Comparison of ENCODE assay signal across 8 cellular contexts in the genomic region with DNA sequence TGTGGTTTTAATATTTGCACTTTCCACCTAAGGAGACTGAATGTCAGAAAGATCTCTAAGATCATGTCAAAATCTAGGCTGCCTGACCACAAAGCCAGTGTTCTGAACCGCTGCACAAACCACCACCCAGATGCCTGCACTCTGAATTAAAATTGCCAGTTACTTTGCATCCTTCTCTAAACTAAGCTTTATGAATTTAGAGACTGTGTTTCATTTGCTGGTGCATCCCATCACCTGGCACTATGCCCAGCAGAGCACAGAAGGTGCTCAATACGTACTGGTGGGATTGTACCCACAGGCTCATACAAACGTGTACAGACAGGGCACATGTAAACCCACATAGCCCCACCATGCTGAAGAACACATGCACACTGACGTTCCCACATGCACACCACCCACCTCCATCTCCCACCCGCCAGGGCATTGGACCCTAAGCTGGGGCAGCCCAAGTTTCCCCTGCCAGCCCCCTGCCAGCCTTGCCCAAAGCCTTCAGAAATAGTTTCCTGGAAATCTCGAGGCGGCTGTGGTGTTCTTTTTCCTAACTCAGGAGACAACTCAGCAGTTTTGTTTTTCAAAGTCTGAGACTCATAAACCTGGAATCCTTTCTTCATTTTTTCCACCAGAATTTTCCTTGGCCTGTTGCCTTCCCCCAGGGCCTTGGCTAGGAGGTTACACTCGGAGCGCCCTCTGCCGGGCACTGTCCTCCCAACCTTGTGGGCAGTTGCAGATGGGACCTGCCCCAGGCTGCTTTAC. TPM values are rescaled to one million over a fixed set of nuclear protein-coding genes. Genes with fewer than 3 reads are reported as not detected.
DNase-seq lines count a peak whose midpoint lies in the region; ATAC-seq and TF ChIP-seq lines count a peak whose summit lies in the region.

No MANE protein-coding gene starts in this region.

- DNase-seq in AML-193 (lab: John Stamatoyannopoulos, UW): peak; percentile 71 to 81
- peak; percentile 94 to 98 (median 94) for DNase-seq in Peyer's patch
- peak; percentile 91 for DNase-seq in activated T-cell treated with anti-CD3 and anti-CD28 coated beads, Interleukin-2, amount 50 U/mL, for 72 hours
- peak; percentile 99 for DNase-seq in esophagus muscularis mucosa (ENCODE audit: extremely low spot score)
- DNase-seq in naive thymus-derived CD4-positive, alpha-beta T cell: peak; percentile 71 to 89 (median 82)
- DNase-seq in stimulated activated effector memory CD8-positive, alpha-beta T cell treated with anti-CD3 and anti-CD28 coated beads, Interleukin-12 subunit alpha, Interleukin-12 subunit beta, amount 100 ng/mL, for 72 hours (ENCODE audit: low spot score in 2 of 2): peak; percentile 90 to 94

- peak overlapping the region; percentile 74 for H3K27ac ChIP-seq in KMS-11
- H3K27ac ChIP-seq in Peyer's patch: peak overlapping the region; percentile 60 to 79 (median 75)
- H3K27ac ChIP-seq in esophagus muscularis mucosa (replicated peaks in 1 of 4): peak overlapping the region; percentile 87 to 91 (median 90)
- peak overlapping the region; percentile 97 for H3K27ac ChIP-seq in naive thymus-derived CD4-positive, alpha-beta T cell (ENCODE audit: low read depth, low read length)

- H3K27me3 ChIP-seq in KMS-11 (ENCODE audit: insufficient read depth, low read depth) (no peaks in the 10 kb centered on the region), Peyer's patch (no peaks in the 10 kb centered on the region), esophagus muscularis mucosa (no peaks in the 10 kb centered on the region)
- no peaks in the 10 kb centered on the region for H3K27me3 ChIP-seq in naive thymus-derived CD4-positive, alpha-beta T cell (ENCODE audit: control insufficient read depth in 2 of 2, insufficient read depth in 2 of 2, low read length in 2 of 2)

- peak overlapping the region; percentile 44; the same call in 1 of the 2 replicates for H2AFZ ChIP-seq in KMS-11 (ENCODE audit: low read depth)

- H3K9me3 ChIP-seq in Peyer's patch (no peaks in the 10 kb centered on the region), esophagus muscularis mucosa (no peaks in the 10 kb centered on the region)
- H3K9me3 ChIP-seq in naive thymus-derived CD4-positive, alpha-beta T cell (ENCODE audit: control insufficient read depth in 2 of 3, low read length in 3 of 3): no peaks in the 10 kb centered on the region

- peak; percentile 35 for ATAC-seq in GM19324 (IDR thresholded peaks at IDR 0.05; ENCODE audit: low FRiP score, unreplicated experiment)
- ATAC-seq in activated T-cell treated with anti-CD3 and anti-CD28 coated beads, Interleukin-2, amount 50 U/mL, for 72 hours (replicated peaks in 1 of 2): peak; percentile 69 to 75
- ATAC-seq in naive thymus-derived CD4-positive, alpha-beta T cell: peak; percentile 85
- ATAC-seq in stimulated activated effector memory CD8-positive, alpha-beta T cell treated with anti-CD3 and anti-CD28 coated beads, Interleukin-12 subunit alpha, Interleukin-12 subunit beta, amount 100 ng/mL, for 72 hours: peak; percentile 83

- H3K36me3 ChIP-seq in KMS-11 (ENCODE audit: insufficient read depth) (no peaks in the 10 kb centered on the region), Peyer's patch (no peaks in the 10 kb centered on the region), esophagus muscularis mucosa (no peaks in the 10 kb centered on the region)
- no peaks in the 10 kb centered on the region for H3K36me3 ChIP-seq in naive thymus-derived CD4-positive, alpha-beta T cell (ENCODE audit: control insufficient read depth in 2 of 3, insufficient read depth in 3 of 3, low read length in 3 of 3)

- H3K4me2 ChIP-seq in KMS-11: peak overlapping the region; percentile 77

- TF ChIP-seq EP300 in esophagus muscularis mucosa (IDR thresholded peaks at IDR 0.05): no peak

- H3K79me2 ChIP-seq in KMS-11 (ENCODE audit: insufficient read depth, low read depth): no peaks in the 10 kb centered on the region

- no peak for TF ChIP-seq POLR2A in Peyer's patch (IDR thresholded peaks at IDR 0.05)
- no peak for TF ChIP-seq POLR2A in esophagus muscularis mucosa (IDR thresholded peaks at IDR 0.05; ENCODE audit: low read depth)

- POLR2A ChIA-PET in naive thymus-derived CD4-positive, alpha-beta T cell (lab: Charles Lee): interaction anchor here (0.8 to 44.3 kb wide), 10 partner anchors 9 to 180 kb away, joined by 3 to 2417 read pairs (median 9); a partner anchor contains a TSS

- H3K36me3 Mint-ChIP-seq in activated T-cell treated with anti-CD3 and anti-CD28 coated beads, Interleukin-2, amount 50 U/mL, for 72 hours (ENCODE audit: insufficient read depth in 2 of 2): no peaks in the 10 kb centered on the region
- peaks cover 0 to 2% (median 0%) of the 10 kb centered on the region in 5 donors for H3K36me3 Mint-ChIP-seq in naive thymus-derived CD4-positive, alpha-beta T cell
- H3K36me3 Mint-ChIP-seq in stimulated activated effector memory CD8-positive, alpha-beta T cell treated with anti-CD3 and anti-CD28 coated beads, Interleukin-12 subunit alpha, Interleukin-12 subunit beta, amount 100 ng/mL, for 72 hours: peaks cover 11% of the 10 kb centered on the region

- peak overlapping the region; percentile 93 for H3K27ac Mint-ChIP-seq in activated T-cell treated with anti-CD3 and anti-CD28 coated beads, Interleukin-2, amount 50 U/mL, for 72 hours
- H3K27ac Mint-ChIP-seq in naive thymus-derived CD4-positive, alpha-beta T cell: peak overlapping the region; percentile 88 to 100 (median 98)
- peak overlapping the region; percentile 100 for H3K27ac Mint-ChIP-seq in stimulated activated effector memory CD8-positive, alpha-beta T cell treated with anti-CD3 and anti-CD28 coated beads, Interleukin-12 subunit alpha, Interleukin-12 subunit beta, amount 100 ng/mL, for 72 hours

- H3K4me3 ChIP-seq in KMS-11 (IDR thresholded peaks at IDR 0.05; ENCODE audit: insufficient read depth, low read depth, low read length): no peak overlapping the region
- no peak overlapping the region for H3K4me3 ChIP-seq in Peyer's patch
- peak overlapping the region; percentile 32 to 44 (median 37) for H3K4me3 ChIP-seq in esophagus muscularis mucosa
- peak overlapping the region; percentile 21 for H3K4me3 ChIP-seq in naive thymus-derived CD4-positive, alpha-beta T cell (ENCODE audit: low read length)

- peak overlapping the region; percentile 67 to 84 for H3K4me3 Mint-ChIP-seq in activated T-cell treated with anti-CD3 and anti-CD28 coated beads, Interleukin-2, amount 50 U/mL, for 72 hours
- H3K4me3 Mint-ChIP-seq in naive thymus-derived CD4-positive, alpha-beta T cell: peak overlapping the region; percentile 33 to 77 (median 62)
- peak overlapping the region; percentile 48 for H3K4me3 Mint-ChIP-seq in stimulated activated effector memory CD8-positive, alpha-beta T cell treated with anti-CD3 and anti-CD28 coated beads, Interleukin-12 subunit alpha, Interleukin-12 subunit beta, amount 100 ng/mL, for 72 hours

- H3K27me3 Mint-ChIP-seq in activated T-cell treated with anti-CD3 and anti-CD28 coated beads, Interleukin-2, amount 50 U/mL, for 72 hours (ENCODE audit: low read depth): no peaks in the 10 kb centered on the region
- H3K27me3 Mint-ChIP-seq in naive thymus-derived CD4-positive, alpha-beta T cell: peaks cover 0 to 2% (median 0%) of the 10 kb centered on the region in 5 donors

- 6% methylated on average over 9 of the region's 10 CpGs for WGBS in esophagus muscularis mucosa

- peaks cover 62% of the 10 kb centered on the region for H3K4me1 Mint-ChIP-seq in activated T-cell treated with anti-CD3 and anti-CD28 coated beads, Interleukin-2, amount 50 U/mL, for 72 hours (ENCODE audit: low read depth)
- H3K4me1 Mint-ChIP-seq in naive thymus-derived CD4-positive, alpha-beta T cell: peaks cover 31 to 71% (median 63%) of the 10 kb centered on the region in 7 donors
- peaks cover 66% of the 10 kb centered on the region for H3K4me1 Mint-ChIP-seq in stimulated activated effector memory CD8-positive, alpha-beta T cell treated with anti-CD3 and anti-CD28 coated beads, Interleukin-12 subunit alpha, Interleukin-12 subunit beta, amount 100 ng/mL, for 72 hours

- no peaks in the 10 kb centered on the region for H4K20me1 ChIP-seq in KMS-11 (ENCODE audit: insufficient read depth)

- H3K4me1 ChIP-seq in KMS-11 (ENCODE audit: low read depth, poor library complexity, severe bottlenecking) (peaks cover 66% of the 10 kb centered on the region), Peyer's patch (peaks cover 7 to 47% (median 29%) of the 10 kb centered on the region in 4 donors), esophagus muscularis mucosa (peaks cover 40 to 90% (median 76%) of the 10 kb centered on the region in 4 donors)
- H3K4me1 ChIP-seq in naive thymus-derived CD4-positive, alpha-beta T cell (ENCODE audit: control insufficient read depth in 2 of 2, insufficient read depth in 2 of 2, low read length in 2 of 2): peaks cover 61% of the 10 kb centered on the region in 2 donors

- H3K9ac ChIP-seq in KMS-11: peak overlapping the region; percentile 46; the same call in 1 of the 2 replicates

- no peaks in the 10 kb centered on the region for H3K9me3 Mint-ChIP-seq in activated T-cell treated with anti-CD3 and anti-CD28 coated beads, Interleukin-2, amount 50 U/mL, for 72 hours
- H3K9me3 Mint-ChIP-seq in naive thymus-derived CD4-positive, alpha-beta T cell: no peaks in the 10 kb centered on the region
- H3K9me3 Mint-ChIP-seq in stimulated activated effector memory CD8-positive, alpha-beta T cell treated with anti-CD3 and anti-CD28 coated beads, Interleukin-12 subunit alpha, Interleukin-12 subunit beta, amount 100 ng/mL, for 72 hours: no peaks in the 10 kb centered on the region

- TF ChIP-seq CTCF in KMS-11 (conservative IDR thresholded peaks at IDR 0.05; ENCODE audit: low read depth, low read length) (peak; percentile 98), Peyer's patch (IDR thresholded peaks at IDR 0.05) (peak; percentile 89 to 95 (median 91)), esophagus muscularis mucosa (IDR thresholded peaks at IDR 0.05) (peak; percentile 91 to 95 (median 95))

- CTCF ChIA-PET in naive thymus-derived CD4-positive, alpha-beta T cell (lab: Charles Lee): interaction anchor here (0.6 to 5.6 kb wide), 19 partner anchors 10 to 180 kb away, joined by 3 to 49 read pairs (median 4); no protein-coding TSS in a partner anchor

- intact Hi-C loops in esophagus muscularis mucosa (cut with DNase I): loop anchor here (2.0 kb wide), 1 partner anchor 67 kb away; no protein-coding TSS in a partner anchor
- intact Hi-C loops in naive thymus-derived CD4-positive, alpha-beta T cell (cut with micrococcal nuclease): loop anchor here (1.0 to 2.0 kb wide), 11 partner anchors 11 to 181 kb away; a partner anchor contains a TSS

RNA-seq across cellular contexts. Expression of a gene that starts 9.6 kb away (rescaled TPM):
- total RNA-seq in Peyer's patch (10 to 100 TPM in 1 of 4 donors, 1 to 10 TPM in 3; 3.3 to 14.0 (median 8.8) TPM), esophagus muscularis mucosa (1 to 10 TPM; 4.0 to 7.4 (median 5.5) TPM)
- 100 to 1,000 TPM in 1 of 2 donors, 10 to 100 TPM in 1; 91.6 to 101 TPM for total RNA-seq in activated T-cell treated with anti-CD3 and anti-CD28 coated beads, Interleukin-2, amount 50 U/mL, for 72 hours
- total RNA-seq in naive thymus-derived CD4-positive, alpha-beta T cell: 100 to 1,000 TPM in 2 of 5 experiments, 10 to 100 TPM in 3; 58.7 to 131 (median 98.2) TPM
- 1 to 10 TPM; 3.7 to 6.6 TPM for polyA plus RNA-seq in naive thymus-derived CD4-positive, alpha-beta T cell

RNA-seq across cellular contexts. Expression of a gene that starts 59.2 kb away (rescaled TPM):
- total RNA-seq in Peyer's patch: 10 to 100 TPM in 3 of 4 donors, 1 to 10 TPM in 1; 7.2 to 76.7 (median 20.6) TPM
- total RNA-seq in activated T-cell treated with anti-CD3 and anti-CD28 coated beads, Interleukin-2, amount 50 U/mL, for 72 hours: 100 to 1,000 TPM; 166 to 222 TPM
- 10 to 100 TPM; 36.4 to 57.7 (median 47.8) TPM for total RNA-seq in esophagus muscularis mucosa
- 100 to 1,000 TPM in 3 of 5 experiments, 10 to 100 TPM in 2; 65.9 to 271 (median 197) TPM for total RNA-seq in naive thymus-derived CD4-positive, alpha-beta T cell
- 10 to 100 TPM; 13.1 to 16.5 TPM for polyA plus RNA-seq in naive thymus-derived CD4-positive, alpha-beta T cell

Comparison
In these comparisons a context has a peak if more than half of its experiments do, and no peak if none do; other contexts are left out.
1. ATAC-seq: peak in every context shown above with its lines; median percentile 85 in naive thymus-derived CD4-positive, alpha-beta T cell; 83 in stimulated activated effector memory CD8-positive, alpha-beta T cell treated with anti-CD3 and anti-CD28 coated beads, Interleukin-12 subunit alpha, Interleukin-12 subunit beta, amount 100 ng/mL, for 72 hours; 72 in activated T-cell treated with anti-CD3 and anti-CD28 coated beads, Interleukin-2, amount 50 U/mL, for 72 hours; 35 in GM19324.
2. H3K4me3 ChIP-seq: peak in esophagus muscularis mucosa (4 of 4) and naive thymus-derived CD4-positive, alpha-beta T cell (single experiment); none in KMS-11 (single experiment) and Peyer's patch (0 of 4).
3. Peak in every context shown above with its lines, with median percentiles within 50 percentile points of each other: DNase-seq, H3K27ac ChIP-seq, CTCF ChIP-seq, H3K27ac Mint-ChIP-seq and H3K4me3 Mint-ChIP-seq.